ENCODE assay signal across 8 cellular contexts in genomic region chr1:119647228-119647733, GRCh38. TPM values are rescaled to one million over a fixed set of nuclear protein-coding genes. Genes with fewer than 3 reads are reported as not detected.
A peak's percentile ranks its signal among the peaks of the same experiment; 100 is the strongest.
DNase-seq lines count a peak whose midpoint lies in the region; ATAC-seq, FAIRE-seq and TF ChIP-seq lines count a peak whose summit lies in the region.

No MANE protein-coding gene starts in this region.

- no peak overlapping the region for H2AK5ac ChIP-seq in H9 (ENCODE audit: insufficient read length, low read length)

- no peaks in the 10 kb centered on the region for H4K20me1 ChIP-seq in H9 (ENCODE audit: control insufficient read depth, insufficient read depth, insufficient read length)
- no peaks in the 10 kb centered on the region for H4K20me1 ChIP-seq in keratinocyte (ENCODE audit: control insufficient read depth, extremely low read depth, insufficient read depth, low read length)

- no peak overlapping the region for H2BK5ac ChIP-seq in H9 (ENCODE audit: insufficient read length, low read length)

- H3K9me3 Mint-ChIP-seq in H9, result no peaks in the 10 kb centered on the region

- no peak overlapping the region for H4K8ac ChIP-seq in H9 (replicated peaks; ENCODE audit: insufficient read length, low read depth, low read length)

- intact Hi-C loops in adrenal gland (cut with DNase I), result no loop called here

- no peak for TF ChIP-seq POLR2A in adrenal gland (IDR thresholded peaks at IDR 0.05)

- peak overlapping the region; percentile 80 for H3K18ac ChIP-seq in H9 (ENCODE audit: insufficient read length, low read depth, low read length)

- no peaks in the 10 kb centered on the region for H3K27me3 ChIP-seq in H9 (ENCODE audit: insufficient read depth, low read length)
- no peaks in the 10 kb centered on the region for H3K27me3 ChIP-seq in adrenal gland
- H3K27me3 ChIP-seq in keratinocyte (ENCODE audit: control insufficient read depth, extremely low read depth, insufficient read depth, low read length), result no peaks in the 10 kb centered on the region

- H3K79me1 ChIP-seq in H9 (ENCODE audit: insufficient read depth, low read depth, low read length, poor library complexity, severe bottlenecking), result no peaks in the 10 kb centered on the region

- ATAC-seq in HG03521 (IDR thresholded peaks at IDR 0.05; ENCODE audit: unreplicated experiment), result no peak
- no peak for ATAC-seq in HG03520 (IDR thresholded peaks at IDR 0.05; ENCODE audit: unreplicated experiment)

- H3K4me3 ChIP-seq in adrenal gland (peak overlapping the region; percentile 49 to 99 (median 68)), keratinocyte (ENCODE audit: control insufficient read depth in 2 of 3, extremely low read depth in 1 of 3, insufficient read depth in 2 of 3, low read depth in 1 of 3, low read length in 3 of 3) (peak overlapping the region; percentile 82 to 91 (median 87))

- H3K23ac ChIP-seq in H9 (ENCODE audit: insufficient read length, low read depth, low read length), result no peak overlapping the region

- H3T11ph ChIP-seq in H9 (ENCODE audit: low read length), result no peak overlapping the region

- H3K23me2 ChIP-seq in H9 (ENCODE audit: insufficient read length, low read depth, low read length, poor library complexity, severe bottlenecking), result peaks cover 17% of the 10 kb centered on the region

- dilution Hi-C loops in keratinocyte (cut with MboI; ENCODE audit: extremely low pct_ligation_motif_present, low sequenced_read_pairs), result no loop called here

- H3K14ac ChIP-seq in H9 (ENCODE audit: insufficient read depth, low read length), result peak overlapping the region; percentile 86

- H2BK20ac ChIP-seq in H9 (ENCODE audit: low read depth, low read length, poor library complexity, severe bottlenecking), result no peak overlapping the region

- H2BK120ac ChIP-seq in H9 (ENCODE audit: low read depth, low read length, poor library complexity, severe bottlenecking), result no peak overlapping the region

- peaks cover 19% of the 10 kb centered on the region; the same call in 1 of the 2 replicates for H3K79me2 ChIP-seq in H9 (ENCODE audit: insufficient read depth, low read length)
- peaks cover 43% of the 10 kb centered on the region for H3K79me2 ChIP-seq in keratinocyte (ENCODE audit: control insufficient read depth, insufficient read depth, low read length)

- H2BK12ac ChIP-seq in H9 (ENCODE audit: insufficient read length, low read depth, low read length), result no peak overlapping the region

- peak overlapping the region; percentile 79 for H3K9ac ChIP-seq in H9 (ENCODE audit: extremely low read depth, insufficient read length, low read length)
- peak overlapping the region; percentile 87 for H3K9ac ChIP-seq in keratinocyte (ENCODE audit: control insufficient read depth, extremely low read depth, insufficient read depth, low read length)

- peak overlapping the region in 2 of 3 experiments; percentile 94 to 95; a peak in 5 of 7 replicates for H3K27ac Mint-ChIP-seq in H9

- H3K27ac ChIP-seq in 22Rv1 (peak overlapping the region; percentile 80), H9 (ENCODE audit: insufficient read length, low read depth, low read length) (no peak overlapping the region), adrenal gland (peak overlapping the region in 4 of 5 donors; percentile 37 to 94 (median 90)), keratinocyte (ENCODE audit: control insufficient read depth, insufficient read depth, low read length) (peak overlapping the region; percentile 82), substantia nigra (ENCODE audit: low read depth, low read length, poor library complexity, severe bottlenecking) (peak overlapping the region; percentile 64)

- H3K4me2 ChIP-seq in H9 (ENCODE audit: insufficient read depth, insufficient read length, low read length) (peak overlapping the region; percentile 98), keratinocyte (ENCODE audit: control insufficient read depth, extremely low read depth, insufficient read depth, low read depth, low read length) (peak overlapping the region; percentile 83)

- no peak for TF ChIP-seq CTCF in 22Rv1 (IDR thresholded peaks at IDR 0.05)
- TF ChIP-seq CTCF in H9 (conservative IDR thresholded peaks at IDR 0.05), result no peak
- peak in 1 of 6 experiments; percentile 16 for TF ChIP-seq CTCF in adrenal gland (IDR thresholded peaks at IDR 0.05)
- no peak for TF ChIP-seq CTCF in keratinocyte (optimal IDR thresholded peaks at IDR 0.05 in 1 of 3, IDR thresholded peaks at IDR 0.05 in 1 of 3, conservative IDR thresholded peaks at IDR 0.05 in 1 of 3; ENCODE audit: extremely low read depth in 1 of 3, insufficient read depth in 2 of 3, low read length in 3 of 3)

- no peak overlapping the region for H4K91ac ChIP-seq in H9 (ENCODE audit: insufficient read length, low read depth, low read length)

- H3K4me1 ChIP-seq in H9 (ENCODE audit: insufficient read depth, low read length), result peaks cover 13% of the 10 kb centered on the region; the same call in 1 of the 2 replicates
- peaks cover 0 to 16% of the 10 kb centered on the region in 2 donors for H3K4me1 ChIP-seq in adrenal gland (replicated peaks in 1 of 2)
- H3K4me1 ChIP-seq in keratinocyte (ENCODE audit: control insufficient read depth, extremely low read depth, insufficient read depth, low read length), result peaks cover 34% of the 10 kb centered on the region

- H3K36me3 ChIP-seq in adrenal gland (replicated peaks in 1 of 2) (no peaks in the 10 kb centered on the region), keratinocyte (ENCODE audit: control insufficient read depth in 2 of 2, extremely low read depth in 1 of 2, insufficient read depth in 2 of 2, low read length in 2 of 2) (no peaks in the 10 kb centered on the region)

- H3K4ac ChIP-seq in H9 (ENCODE audit: low read depth, low read length), result no peak overlapping the region

- no peak overlapping the region for H3K56ac ChIP-seq in H9 (ENCODE audit: insufficient read length, low read depth, low read length)

- peaks cover 43 to 56% of the 10 kb centered on the region in 2 experiments for H3K4me1 Mint-ChIP-seq in H9

- peaks cover 12% of the 10 kb centered on the region; the same call in 1 of the 2 replicates for H3K27me3 Mint-ChIP-seq in H9 (ENCODE audit: low read depth)

- no peak overlapping the region for H2BK15ac ChIP-seq in H9 (ENCODE audit: low read depth, low read length)

- peak overlapping the region; percentile 2 for H4K5ac ChIP-seq in H9 (ENCODE audit: insufficient read length, low read depth, low read length)

- DNase-seq in H9 (no peak), adrenal gland (peak; percentile 12 to 54 (median 31)), keratinocyte (ENCODE audit: low read depth, low spot score) (no peak), substantia nigra (lab: John Stamatoyannopoulos, UW) (peak in 11 of 49 donors; percentile 3 to 48 (median 20))
- DNase-seq in activated effector memory CD4-positive, alpha-beta T cell treated with Interleukin-2 at 50 U/mL for 16 hours, result no peak

- H3K9me1 ChIP-seq in keratinocyte (ENCODE audit: control insufficient read depth, extremely low read depth, insufficient read depth, low read length), result no peaks in the 10 kb centered on the region

- H3K4me3 Mint-ChIP-seq in H9, result peak overlapping the region; percentile 91 to 94

- no peak for FAIRE-seq in keratinocyte (lab: Jason Lieb, UNC)

- no peak overlapping the region for H2AFZ ChIP-seq in H9 (ENCODE audit: low read length)
- peak overlapping the region; percentile 76 for H2AFZ ChIP-seq in keratinocyte (ENCODE audit: control insufficient read depth, low read length)

- H3K9me3 ChIP-seq in H9 (ENCODE audit: control insufficient read depth, low read depth, low read length), result no peaks in the 10 kb centered on the region
- no peaks in the 10 kb centered on the region for H3K9me3 ChIP-seq in adrenal gland (replicated peaks in 1 of 3)
- no peaks in the 10 kb centered on the region for H3K9me3 ChIP-seq in keratinocyte (ENCODE audit: control insufficient read depth, low read depth, low read length)

- WGBS in H9 (ENCODE audit: extremely low coverage, insufficient read length, low lambda C conversion rate), result no CpG with 5 or more reads among the region's 18 CpGs
- WGBS in adrenal gland, 4 donors, result 2 to 9% (median 2%) methylated on average over 12 to 18 of the region's 18 CpGs

- H3K36me3 Mint-ChIP-seq in H9 (ENCODE audit: insufficient read depth in 1 of 3, low read depth in 3 of 3), result peaks cover 0 to 8% (median 4%) of the 10 kb centered on the region in 3 experiments; a peak in 5 of 7 replicates

RNA-seq across cellular contexts. Expression of gene ZNF697, which starts 0.8 kb away (rescaled TPM):
- total RNA-seq in H9 (2021) (17.4 and 17.9 TPM in 2 replicates), adrenal gland (10 to 100 TPM in 1 of 8 donors, 1 to 10 TPM in 7; 2.8 to 14.5 (median 6.3) TPM)
- polyA plus RNA-seq in adrenal gland (1 to 10 TPM; 1.7 to 5.7 (median 1.9) TPM), keratinocyte (3.3 to 4.7 TPM (median 4.0 TPM) in 3 replicates)
- polyA plus RNA-seq in keratinocyte (2011; ENCODE audit: low read depth), result 0.92 TPM
- 2.4 and 3.8 TPM in 2 replicates for polyA plus RNA-seq in keratinocyte (2011; cell fraction: cytosol; rRNA removed)
- polyA plus RNA-seq in keratinocyte (2011; cell fraction: nucleus; rRNA removed), result 7.7 and 10.0 TPM in 2 replicates
- 2.2 and 4.6 TPM in 2 replicates for polyA plus RNA-seq in keratinocyte (2012; ENCODE audit: low replicate concordance)
- polyA minus RNA-seq in keratinocyte, result 2.0 to 6.8 TPM (median 4.9 TPM) in 3 replicates
- polyA minus RNA-seq in keratinocyte (2011; cell fraction: cytosol; rRNA and poly(A)+ RNA removed), result 6.9 TPM
- 10.4 and 13.7 TPM in 2 replicates for polyA minus RNA-seq in keratinocyte (2011; cell fraction: nucleus; rRNA and poly(A)+ RNA removed)

Comparison
In these comparisons a context has a peak if more than half of its experiments do, and no peak if none do; other contexts are left out.
1. DNase-seq: peak in adrenal gland (7 of 7); none in H9 (single experiment), keratinocyte (single experiment) and activated effector memory CD4-positive, alpha-beta T cell treated with Interleukin-2 at 50 U/mL for 16 hours (single experiment).